In the genomic region with DNA sequence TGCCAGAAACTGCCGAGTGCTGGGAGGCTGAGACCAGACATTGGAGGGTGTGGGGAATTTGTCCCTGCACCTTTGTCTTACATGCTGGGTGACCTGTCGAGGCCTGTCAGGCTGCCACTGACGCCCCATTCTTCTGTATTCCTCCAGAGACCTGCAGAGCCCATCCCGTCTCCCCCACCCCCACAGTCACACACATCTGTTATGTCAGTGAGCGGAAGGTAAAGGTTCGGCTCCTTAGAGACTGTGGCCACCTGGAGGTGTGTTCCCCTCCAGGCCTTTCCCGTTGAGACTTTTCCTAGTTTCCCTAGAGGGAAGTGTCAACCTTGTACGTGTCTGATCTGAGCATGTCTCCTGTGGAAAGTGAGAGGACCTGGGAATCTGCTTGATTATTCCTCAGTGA, we compare ENCODE assay signal across 2 cellular contexts.
TF ChIP-seq lines count a peak whose summit lies in the region.

No MANE protein-coding gene starts in this region.

TF ChIP-seq in HCT116, 20 proteins besides CTCF, POLR2A, EP300 and RAD21:
- TF ChIP-seq EGR1 (IDR thresholded peaks at IDR 0.05; ENCODE audit: low read depth) = no peak
TF ChIP-seq in HCT116: peak in this region for 0.

TF ChIP-seq in H1, 55 proteins besides CTCF, POLR2A, EP300 and RAD21:
- TF ChIP-seq HDAC2 (IDR thresholded peaks at IDR 0.05; ENCODE audit: borderline replicate concordance in 1 of 2, low read depth in 2 of 2, low read length in 2 of 2) (no peak), TAF7 (optimal IDR thresholded peaks at IDR 0.05; ENCODE audit: borderline replicate concordance, low read depth, low read length) (no peak), EZH2 (IDR thresholded peaks at IDR 0.05; ENCODE audit: low read depth, low read length, severe bottlenecking) (no peak), POU5F1 (IDR thresholded peaks at IDR 0.05; ENCODE audit: low read depth, low read length) (no peak), ZNF274 (IDR thresholded peaks at IDR 0.05; ENCODE audit: borderline replicate concordance, extremely low read depth, low read length) (no peak), SUZ12 (IDR thresholded peaks at IDR 0.05; ENCODE audit: low read length) (no peak), E2F6 (IDR thresholded peaks at IDR 0.05) (no peak), HDAC6 (IDR thresholded peaks at IDR 0.05; ENCODE audit: low read depth, low read length) (no peak), NRF1 (IDR thresholded peaks at IDR 0.05; ENCODE audit: low read depth, low read length) (no peak)
- TF ChIP-seq, protein P1, sequence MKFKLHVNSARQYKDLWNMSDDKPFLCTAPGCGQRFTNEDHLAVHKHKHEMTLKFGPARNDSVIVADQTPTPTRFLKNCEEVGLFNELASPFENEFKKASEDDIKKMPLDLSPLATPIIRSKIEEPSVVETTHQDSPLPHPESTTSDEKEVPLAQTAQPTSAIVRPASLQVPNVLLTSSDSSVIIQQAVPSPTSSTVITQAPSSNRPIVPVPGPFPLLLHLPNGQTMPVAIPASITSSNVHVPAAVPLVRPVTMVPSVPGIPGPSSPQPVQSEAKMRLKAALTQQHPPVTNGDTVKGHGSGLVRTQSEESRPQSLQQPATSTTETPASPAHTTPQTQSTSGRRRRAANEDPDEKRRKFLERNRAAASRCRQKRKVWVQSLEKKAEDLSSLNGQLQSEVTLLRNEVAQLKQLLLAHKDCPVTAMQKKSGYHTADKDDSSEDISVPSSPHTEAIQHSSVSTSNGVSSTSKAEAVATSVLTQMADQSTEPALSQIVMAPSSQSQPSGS (IDR thresholded peaks at IDR 0.05; ENCODE audit: low read length) = no peak
